8 cellular contexts compared by ENCODE assay signal in genomic region chr3:122515020-122515468, GRCh38. TPM values are rescaled to one million over a fixed set of nuclear protein-coding genes. Genes with fewer than 3 reads are reported as not detected.
DNase-seq lines count a peak whose midpoint lies in the region; ATAC-seq and TF ChIP-seq lines count a peak whose summit lies in the region.

No MANE protein-coding gene starts in this region.

- ATAC-seq in RWPE2 (ENCODE audit: low read depth) (no peak; the same call in 2 of the 3 replicates), HG03175 (IDR thresholded peaks at IDR 0.05; ENCODE audit: unreplicated experiment) (no peak)

- H3K4me1 ChIP-seq in RWPE2 (ENCODE audit: insufficient read depth, poor library complexity, severe bottlenecking) (peaks cover 16% of the 10 kb centered on the region), esophagus squamous epithelium (peaks cover 8 to 40% (median 25%) of the 10 kb centered on the region in 3 donors)

- TF ChIP-seq POLR2A in esophagus squamous epithelium (IDR thresholded peaks at IDR 0.05), result no peak

- H3K4me3 Mint-ChIP-seq in progenitor cell of endocrine pancreas (ENCODE audit: low read depth), result peak overlapping the region; percentile 84

- H3K27ac ChIP-seq in RWPE2 (ENCODE audit: poor library complexity, severe bottlenecking) (peak overlapping the region; percentile 88), esophagus squamous epithelium (peak overlapping the region; percentile 95 to 100 (median 98))

- intact Hi-C loops in esophagus squamous epithelium (cut with DNase I), result no loop called here

- no peaks in the 10 kb centered on the region for H3K9me3 Mint-ChIP-seq in progenitor cell of endocrine pancreas (ENCODE audit: low read depth)

- DNase-seq in RWPE2 (ENCODE audit: low spot score), result no peak
- DNase-seq in esophagus squamous epithelium (lab: John Stamatoyannopoulos, UW), result no peak
- no peak for DNase-seq in progenitor cell of endocrine pancreas (ENCODE audit: low spot score, unreplicated experiment)
- DNase-seq in HK-2 (ENCODE audit: unreplicated experiment), result no peak
- DNase-seq in DMS153 treated with DMSO at 0.1 percent for 48 hours (lab: John Stamatoyannopoulos, UW; ENCODE audit: unreplicated experiment), result no peak
- no peak for DNase-seq in hepatic stellate cell (ENCODE audit: low spot score)

- H3K27me3 ChIP-seq in RWPE2 (ENCODE audit: insufficient read depth, poor library complexity, severe bottlenecking) (no peaks in the 10 kb centered on the region), esophagus squamous epithelium (no peaks in the 10 kb centered on the region)

- H3K27me3 Mint-ChIP-seq in progenitor cell of endocrine pancreas, result no peaks in the 10 kb centered on the region

- TF ChIP-seq CTCF in RWPE2 (IDR thresholded peaks at IDR 0.05; ENCODE audit: poor library complexity, severe bottlenecking) (no peak), esophagus squamous epithelium (IDR thresholded peaks at IDR 0.05) (no peak), progenitor cell of endocrine pancreas (IDR thresholded peaks at IDR 0.05; ENCODE audit: unreplicated experiment) (no peak)

- H3K36me3 Mint-ChIP-seq in progenitor cell of endocrine pancreas (ENCODE audit: insufficient read depth), result peaks cover 1% of the 10 kb centered on the region

- 50 to 61% methylated on average over 11 to 13 of the region's 19 CpGs for WGBS in esophagus squamous epithelium, 2 donors

- no peaks in the 10 kb centered on the region for H3K9me3 ChIP-seq in RWPE2 (ENCODE audit: severe bottlenecking)
- H3K9me3 ChIP-seq in esophagus squamous epithelium, result no peaks in the 10 kb centered on the region

- H3K36me3 ChIP-seq in RWPE2 (ENCODE audit: low read depth), result peaks cover 10% of the 10 kb centered on the region
- H3K36me3 ChIP-seq in esophagus squamous epithelium, result no peaks in the 10 kb centered on the region

- peak overlapping the region; percentile 93 for H3K27ac Mint-ChIP-seq in progenitor cell of endocrine pancreas

- H3K4me3 ChIP-seq in GM08714 (ENCODE audit: low read length), result peak overlapping the region; percentile 89; the same call in 1 of the 2 replicates
- H3K4me3 ChIP-seq in RWPE2 (ENCODE audit: severe bottlenecking), result peak overlapping the region; percentile 100
- peak overlapping the region; percentile 68 to 92 (median 81) for H3K4me3 ChIP-seq in esophagus squamous epithelium

- H3K4me1 Mint-ChIP-seq in progenitor cell of endocrine pancreas (ENCODE audit: low read depth), result peaks cover 25% of the 10 kb centered on the region

RNA-seq across cellular contexts. Expression of gene KPNA1, which starts 0.3 kb away (rescaled TPM):
- 10 to 100 TPM; 30.0 to 38.1 (median 34.5) TPM for total RNA-seq in esophagus squamous epithelium
- total RNA-seq in progenitor cell of endocrine pancreas, result 82.5 and 85.5 TPM in 2 replicates

RNA-seq across cellular contexts. Expression of gene PARP9, which starts 49.1 kb away (rescaled TPM):
- 10 to 100 TPM; 16.6 to 50.0 (median 19.9) TPM for total RNA-seq in esophagus squamous epithelium
- total RNA-seq in progenitor cell of endocrine pancreas, result 11.3 and 11.5 TPM in 2 replicates

RNA-seq across cellular contexts. Expression of gene DTX3L, which starts 49.1 kb away (rescaled TPM):
- total RNA-seq in esophagus squamous epithelium, result 10 to 100 TPM; 17.8 to 25.8 (median 19.9) TPM
- 13.0 and 14.5 TPM in 2 replicates for total RNA-seq in progenitor cell of endocrine pancreas
